In the genomic region with DNA sequence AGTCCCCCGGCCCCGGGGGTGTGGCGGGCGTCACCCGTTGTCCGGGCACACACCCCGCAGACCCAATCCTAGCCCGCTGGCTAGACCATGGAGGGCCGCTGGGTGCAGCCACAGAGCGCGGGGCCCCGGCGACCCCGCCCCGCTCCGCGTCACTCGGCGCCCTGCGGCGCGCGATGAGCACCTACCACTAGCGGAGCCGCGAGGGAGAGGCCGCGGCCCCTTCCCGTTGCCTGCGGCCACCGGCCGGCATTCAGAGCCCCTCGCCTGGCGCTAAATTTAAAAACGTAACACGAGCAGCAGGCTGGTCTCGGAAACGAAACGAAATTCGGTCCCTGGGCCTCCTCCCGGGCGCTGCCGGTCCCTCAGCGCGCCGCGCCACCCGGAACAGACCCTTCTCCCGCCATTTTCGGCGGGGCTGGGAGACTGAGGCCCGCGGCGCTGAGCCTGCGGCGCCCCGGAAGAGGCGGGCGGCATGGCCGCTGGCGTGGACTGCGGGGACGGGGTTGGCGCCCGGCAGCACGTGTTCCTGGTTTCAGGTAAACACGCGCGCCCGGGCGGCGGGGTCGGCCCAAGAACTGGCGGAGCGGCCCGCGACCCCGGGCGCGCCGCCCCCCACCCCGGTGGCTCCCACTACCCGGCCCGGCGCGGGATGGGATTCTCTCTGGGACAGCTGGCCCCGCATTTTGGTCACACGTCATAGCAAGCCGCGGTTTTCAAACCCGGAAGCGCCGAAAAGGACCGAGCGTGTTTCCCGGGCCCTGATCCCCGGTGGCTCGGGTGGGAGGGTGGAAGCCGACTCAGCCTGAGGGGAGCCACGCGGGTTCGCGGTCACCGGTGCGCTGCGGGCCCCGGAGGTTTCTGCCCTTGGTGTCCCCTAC, we compare ENCODE assay signal across 8 cellular contexts. TPM values are rescaled to one million over a fixed set of nuclear protein-coding genes. Genes with fewer than 3 reads are reported as not detected.
DNase-seq lines count a peak whose midpoint lies in the region; ATAC-seq and TF ChIP-seq lines count a peak whose summit lies in the region.

A gene with protein sequence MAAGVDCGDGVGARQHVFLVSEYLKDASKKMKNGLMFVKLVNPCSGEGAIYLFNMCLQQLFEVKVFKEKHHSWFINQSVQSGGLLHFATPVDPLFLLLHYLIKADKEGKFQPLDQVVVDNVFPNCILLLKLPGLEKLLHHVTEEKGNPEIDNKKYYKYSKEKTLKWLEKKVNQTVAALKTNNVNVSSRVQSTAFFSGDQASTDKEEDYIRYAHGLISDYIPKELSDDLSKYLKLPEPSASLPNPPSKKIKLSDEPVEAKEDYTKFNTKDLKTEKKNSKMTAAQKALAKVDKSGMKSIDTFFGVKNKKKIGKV (plus strand): TSS at position 187 of the 878 bp plus-strand sequence. CDS start 286 bp downstream, at position 473.

- no peaks in the 10 kb centered on the region for H3K27me3 ChIP-seq in SK-N-SH (ENCODE audit: insufficient read depth)
- H3K27me3 ChIP-seq in ovary, result no peaks in the 10 kb centered on the region
- H3K27me3 ChIP-seq in tibial nerve, result no peaks in the 10 kb centered on the region

- ATAC-seq in GM21825 (IDR thresholded peaks at IDR 0.05; ENCODE audit: unreplicated experiment), result peak; percentile 64

- CTCF ChIA-PET in SK-N-SH (lab: Yijun Ruan, JAX), result interaction anchor here (0.9 to 6.1 kb wide), 8 partner anchors 17 to 933 kb away, joined by 3 to 47 read pairs (median 20); no protein-coding TSS in a partner anchor

- H3K4me3 ChIP-seq in SK-N-SH (ENCODE audit: low read depth in 2 of 2, low read length in 1 of 2) (peak within 1 kb of the TSS; percentile 84), ovary (peak within 1 kb of the TSS; percentile 66), tibial nerve (peak within 1 kb of the TSS; percentile 63 to 95 (median 90))

- DNase-seq in ELR (ENCODE audit: low read depth) (peak; percentile 77), Kasumi-1 (lab: John Stamatoyannopoulos, UW) (peak; percentile 56 to 67), SK-N-SH (peak; percentile 89), glomerular visceral epithelial cell (ENCODE audit: extremely low spot score) (peak; percentile 72), ovary (peak; percentile 61 to 79 (median 63)), tibial nerve (ENCODE audit: low spot score in 2 of 2) (peak; percentile 30 to 41)
- peak; percentile 73 for DNase-seq in activated naive CD4-positive, alpha-beta T cell treated with anti-CD3 and anti-CD28 coated beads, Interleukin-2, amount 50 U/mL, for 16 hours

- intact Hi-C loops in ovary (cut with DNase I), result loop anchor here in 2 of 4 donors (5.0 to 10.0 kb wide), 2 partner anchors 825 to 828 kb away; no protein-coding TSS in a partner anchor

- peak; percentile 40 for TF ChIP-seq POLR2A in ovary (IDR thresholded peaks at IDR 0.05)
- peak in 1 of 2 donors; percentile 54 for TF ChIP-seq POLR2A in tibial nerve (IDR thresholded peaks at IDR 0.05)

- H3K27ac ChIP-seq in SK-N-SH (ENCODE audit: low read depth in 2 of 2, low read length in 1 of 2), result peak within 1 kb of the TSS; percentile 73 to 80
- peak within 1 kb of the TSS; percentile 83 to 84 for H3K27ac ChIP-seq in ovary
- peak within 1 kb of the TSS; percentile 81 to 95 (median 94) for H3K27ac ChIP-seq in tibial nerve

- H3K36me3 ChIP-seq in SK-N-SH (replicated peaks in 1 of 2; ENCODE audit: control insufficient read depth in 1 of 2, insufficient read depth in 2 of 2, low read length in 1 of 2) (no peaks in the 10 kb centered on the region), ovary (no peaks in the 10 kb centered on the region), tibial nerve (no peaks in the 10 kb centered on the region)

- peaks cover 6% of the 10 kb centered on the region for H3F3A ChIP-seq in SK-N-SH (replicated peaks; ENCODE audit: insufficient read depth)

- no peaks in the 10 kb centered on the region for H3K9me3 ChIP-seq in SK-N-SH
- no peaks in the 10 kb centered on the region for H3K9me3 ChIP-seq in ovary
- H3K9me3 ChIP-seq in tibial nerve, result no peaks in the 10 kb centered on the region

- H3K4me1 ChIP-seq in SK-N-SH (ENCODE audit: control insufficient read depth in 1 of 2, insufficient read depth in 2 of 2, low read depth in 1 of 2, low read length in 1 of 2), result peaks cover 7 to 19% of the 10 kb centered on the region in 2 experiments; a peak in 3 of 4 replicates
- peaks cover 6% of the 10 kb centered on the region for H3K4me1 ChIP-seq in ovary (ENCODE audit: insufficient read depth)
- peaks cover 0 to 52% (median 19%) of the 10 kb centered on the region in 4 donors for H3K4me1 ChIP-seq in tibial nerve

- H2AFZ ChIP-seq in SK-N-SH (ENCODE audit: low read depth), result peak within 1 kb of the TSS; percentile 94

- no peak for TF ChIP-seq CTCF in SK-N-SH (IDR thresholded peaks at IDR 0.05)
- TF ChIP-seq CTCF in ovary (IDR thresholded peaks at IDR 0.05), result peak in 1 of 3 donors; percentile 13
- TF ChIP-seq CTCF in tibial nerve (IDR thresholded peaks at IDR 0.05), result peak in 1 of 5 experiments; percentile 9

- no peaks in the 10 kb centered on the region for H3K9me2 ChIP-seq in SK-N-SH

- H3K9ac ChIP-seq in SK-N-SH, result peak within 1 kb of the TSS; percentile 89

- H3K79me2 ChIP-seq in SK-N-SH (ENCODE audit: insufficient read depth), result peaks cover 43% of the 10 kb centered on the region

- H3K4me2 ChIP-seq in SK-N-SH, result peak within 1 kb of the TSS; percentile 97

- 2% methylated on average over 12 of the region's 107 CpGs for WGBS in SK-N-SH (ENCODE audit: low lambda C conversion rate)
- WGBS in ovary, 3 donors, result 0% methylated on average over 49 to 107 of the region's 107 CpGs
- 0 to 1% methylated on average over 10 to 48 of the region's 107 CpGs for WGBS in tibial nerve, 2 donors

- no peaks in the 10 kb centered on the region for H4K20me1 ChIP-seq in SK-N-SH (ENCODE audit: insufficient read depth)

- POLR2A ChIA-PET in SK-N-SH (lab: Yijun Ruan, JAX), result interaction anchor here (0.7 kb wide), 1 partner anchor 17 kb away, joined by 7 read pairs; no protein-coding TSS in a partner anchor

- TF ChIP-seq RAD21 in SK-N-SH (IDR thresholded peaks at IDR 0.05; ENCODE audit: low read length), result no peak; the same call in 1 of the 2 replicates

- no peak for TF ChIP-seq EP300 in SK-N-SH (IDR thresholded peaks at IDR 0.05; ENCODE audit: borderline replicate concordance in 1 of 2, low read depth in 1 of 2, low read length in 1 of 2)
- no peak for TF ChIP-seq EP300 in ovary (IDR thresholded peaks at IDR 0.05)
- peak in 1 of 2 donors; percentile 62 for TF ChIP-seq EP300 in tibial nerve (IDR thresholded peaks at IDR 0.05)

TF ChIP-seq in SK-N-SH, 30 proteins besides CTCF, POLR2A, EP300 and RAD21 (continues in another document):
- TF ChIP-seq GABPA (IDR thresholded peaks at IDR 0.05; ENCODE audit: low read depth), result peak; percentile 44
- peak; percentile 63; the same call in 1 of the 2 replicates for TF ChIP-seq TAF1 (IDR thresholded peaks at IDR 0.05; ENCODE audit: borderline replicate concordance, low read depth, low read length)
- no peak for TF ChIP-seq TEAD4 (IDR thresholded peaks at IDR 0.05; ENCODE audit: borderline replicate concordance, insufficient read depth)
- TF ChIP-seq, protein P1, sequence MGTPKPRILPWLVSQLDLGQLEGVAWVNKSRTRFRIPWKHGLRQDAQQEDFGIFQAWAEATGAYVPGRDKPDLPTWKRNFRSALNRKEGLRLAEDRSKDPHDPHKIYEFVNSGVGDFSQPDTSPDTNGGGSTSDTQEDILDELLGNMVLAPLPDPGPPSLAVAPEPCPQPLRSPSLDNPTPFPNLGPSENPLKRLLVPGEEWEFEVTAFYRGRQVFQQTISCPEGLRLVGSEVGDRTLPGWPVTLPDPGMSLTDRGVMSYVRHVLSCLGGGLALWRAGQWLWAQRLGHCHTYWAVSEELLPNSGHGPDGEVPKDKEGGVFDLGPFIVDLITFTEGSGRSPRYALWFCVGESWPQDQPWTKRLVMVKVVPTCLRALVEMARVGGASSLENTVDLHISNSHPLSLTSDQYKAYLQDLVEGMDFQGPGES (IDR thresholded peaks at IDR 0.05; ENCODE audit: low read depth, low read length), result no peak
- peak; percentile 83 for TF ChIP-seq MXI1 (IDR thresholded peaks at IDR 0.05; ENCODE audit: low read depth, low read length)
- no peak for TF ChIP-seq FOXM1 (IDR thresholded peaks at IDR 0.05; ENCODE audit: low read depth)
- TF ChIP-seq, protein P2, sequence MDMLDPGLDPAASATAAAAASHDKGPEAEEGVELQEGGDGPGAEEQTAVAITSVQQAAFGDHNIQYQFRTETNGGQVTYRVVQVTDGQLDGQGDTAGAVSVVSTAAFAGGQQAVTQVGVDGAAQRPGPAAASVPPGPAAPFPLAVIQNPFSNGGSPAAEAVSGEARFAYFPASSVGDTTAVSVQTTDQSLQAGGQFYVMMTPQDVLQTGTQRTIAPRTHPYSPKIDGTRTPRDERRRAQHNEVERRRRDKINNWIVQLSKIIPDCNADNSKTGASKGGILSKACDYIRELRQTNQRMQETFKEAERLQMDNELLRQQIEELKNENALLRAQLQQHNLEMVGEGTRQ (IDR thresholded peaks at IDR 0.05; ENCODE audit: borderline replicate concordance, low read depth, low read length), result no peak
- TF ChIP-seq, protein P3, sequence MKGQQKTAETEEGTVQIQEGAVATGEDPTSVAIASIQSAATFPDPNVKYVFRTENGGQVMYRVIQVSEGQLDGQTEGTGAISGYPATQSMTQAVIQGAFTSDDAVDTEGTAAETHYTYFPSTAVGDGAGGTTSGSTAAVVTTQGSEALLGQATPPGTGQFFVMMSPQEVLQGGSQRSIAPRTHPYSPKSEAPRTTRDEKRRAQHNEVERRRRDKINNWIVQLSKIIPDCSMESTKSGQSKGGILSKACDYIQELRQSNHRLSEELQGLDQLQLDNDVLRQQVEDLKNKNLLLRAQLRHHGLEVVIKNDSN (IDR thresholded peaks at IDR 0.05; ENCODE audit: borderline replicate concordance, low read depth), result peak; percentile 59; the same call in 1 of the 2 replicates
- TF ChIP-seq EZH2phosphoT487 (IDR thresholded peaks at IDR 0.05; ENCODE audit: borderline replicate concordance, low read depth), result no peak
- TF ChIP-seq CHD2 (IDR thresholded peaks at IDR 0.05; ENCODE audit: low read length, partially characterized antibody), result no peak
- TF ChIP-seq, protein P4, sequence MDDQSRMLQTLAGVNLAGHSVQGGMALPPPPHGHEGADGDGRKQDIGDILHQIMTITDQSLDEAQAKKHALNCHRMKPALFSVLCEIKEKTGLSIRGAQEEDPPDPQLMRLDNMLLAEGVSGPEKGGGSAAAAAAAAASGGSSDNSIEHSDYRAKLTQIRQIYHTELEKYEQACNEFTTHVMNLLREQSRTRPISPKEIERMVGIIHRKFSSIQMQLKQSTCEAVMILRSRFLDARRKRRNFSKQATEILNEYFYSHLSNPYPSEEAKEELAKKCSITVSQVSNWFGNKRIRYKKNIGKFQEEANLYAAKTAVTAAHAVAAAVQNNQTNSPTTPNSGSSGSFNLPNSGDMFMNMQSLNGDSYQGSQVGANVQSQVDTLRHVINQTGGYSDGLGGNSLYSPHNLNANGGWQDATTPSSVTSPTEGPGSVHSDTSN (IDR thresholded peaks at IDR 0.05), result no peak
- no peak for TF ChIP-seq GATA2 (CRISPR knock-in tag; IDR thresholded peaks at IDR 0.05)

RNA-seq across cellular contexts. Expression of the gene that starts here (rescaled TPM):
- 13.0 and 18.3 TPM in 2 replicates for polyA plus RNA-seq in SK-N-SH (2012; rRNA removed)
- polyA plus RNA-seq in SK-N-SH (2012; cell fraction: cytosol; rRNA removed), result 23.8 and 34.0 TPM in 2 replicates
- 9.5 and 14.8 TPM in 2 replicates for polyA plus RNA-seq in SK-N-SH (2012; cell fraction: nucleus; rRNA removed)
- total RNA-seq in ovary, result 10 to 100 TPM; 43.3 to 88.7 (median 60.8) TPM
- polyA plus RNA-seq in ovary, result 10 to 100 TPM; 27.5 to 52.7 TPM
- 100 to 1,000 TPM in 1 of 4 donors, 10 to 100 TPM in 3; 52.5 to 104 (median 76.5) TPM for total RNA-seq in tibial nerve

Comparison
In these comparisons a context has a peak if more than half of its experiments do, and no peak if none do; other contexts are left out.
1. Peak in every context shown above with its lines: DNase-seq, ATAC-seq, H3K4me3 ChIP-seq and H3K27ac ChIP-seq.
2. DNase-seq: peak in every context shown above with its lines; median percentile 89 in SK-N-SH; 77 in ELR; 73 in activated naive CD4-positive, alpha-beta T cell treated with anti-CD3 and anti-CD28 coated beads, Interleukin-2, amount 50 U/mL, for 16 hours; 72 in glomerular visceral epithelial cell; 63 in ovary; 62 in Kasumi-1; 36 in tibial nerve.